8 cellular contexts compared by ENCODE assay signal in the genomic region with DNA sequence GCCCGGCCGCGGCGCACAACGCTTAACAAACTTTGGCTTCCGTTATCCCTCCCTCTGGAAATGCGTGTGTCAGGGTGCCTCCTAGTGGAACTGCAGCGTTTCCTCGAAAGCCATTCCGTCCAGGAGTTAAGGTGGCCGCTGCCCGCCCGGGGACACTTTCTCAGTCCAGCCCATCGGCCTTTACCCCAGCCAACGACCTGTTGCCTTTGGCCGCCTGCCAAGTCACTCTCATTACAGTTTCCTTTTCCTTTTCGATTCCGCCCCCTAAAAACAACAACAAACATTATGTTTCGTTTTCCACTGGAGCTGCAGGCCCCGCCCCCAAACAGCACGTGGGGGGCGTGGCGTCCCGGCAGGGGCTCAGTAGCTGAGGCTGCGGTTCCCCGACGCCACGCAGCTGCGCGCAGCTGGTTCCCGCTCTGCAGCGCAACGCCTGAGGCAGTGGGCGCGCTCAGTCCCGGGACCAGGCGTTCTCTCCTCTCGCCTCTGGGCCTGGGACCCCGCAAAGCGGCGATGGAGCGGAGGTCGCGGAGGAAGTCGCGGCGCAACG. TPM values are rescaled to one million over a fixed set of nuclear protein-coding genes. Genes with fewer than 3 reads are reported as not detected.
DNase-seq lines count a peak whose midpoint lies in the region; ATAC-seq, FAIRE-seq and TF ChIP-seq lines count a peak whose summit lies in the region.

TSS of gene HERC5 (plus strand) at position 363 of the 550 bp plus-strand sequence. CDS start at position 514, 151 bp downstream.

- H3K4me3 Mint-ChIP-seq in CD14-positive monocyte (peak within 1 kb of the TSS; percentile 100), mesothelial cell of epicardium (peak within 1 kb of the TSS; percentile 92)

- H3K4me1 Mint-ChIP-seq in CD14-positive monocyte (peaks cover 17% of the 10 kb centered on the region), mesothelial cell of epicardium (peaks cover 9% of the 10 kb centered on the region)

- H3K27me3 ChIP-seq in endothelial cell of umbilical vein (ENCODE audit: control insufficient read depth in 2 of 2, insufficient read depth in 2 of 2, low read length in 2 of 2), result peaks cover 8 to 28% of the 10 kb centered on the region in 2 experiments

- no peaks in the 10 kb centered on the region for H3K36me3 ChIP-seq in endothelial cell of umbilical vein (ENCODE audit: control insufficient read depth in 2 of 2, extremely low read depth in 1 of 2, insufficient read depth in 2 of 2, low read length in 2 of 2)

- dilution Hi-C loops in endothelial cell of umbilical vein (cut with MboI; ENCODE audit: extremely low pct_ligation_motif_present, low sequenced_read_pairs), result no loop called here

- peak within 1 kb of the TSS; percentile 29 for H3K4me2 ChIP-seq in endothelial cell of umbilical vein (ENCODE audit: insufficient read depth, low read length)

- peaks cover 0 to 6% (median 0%) of the 10 kb centered on the region in 7 donors for H3K9me3 Mint-ChIP-seq in CD14-positive monocyte
- H3K9me3 Mint-ChIP-seq in mesothelial cell of epicardium, result peaks cover 3% of the 10 kb centered on the region

- no peak within 1 kb of the TSS for H3K9ac ChIP-seq in endothelial cell of umbilical vein (replicated peaks; ENCODE audit: extremely low read depth, insufficient read depth, low read length)

- H4K20me1 ChIP-seq in endothelial cell of umbilical vein (replicated peaks; ENCODE audit: control insufficient read depth, extremely low read depth, insufficient read depth, low read length), result no peaks in the 10 kb centered on the region

- BruUV-seq in endothelial cell of umbilical vein (replicated peaks; lab: Mats Ljungman, UMichigan), result no TSS peak

- H3K36me3 Mint-ChIP-seq in CD14-positive monocyte (peaks cover 7 to 9% of the 10 kb centered on the region in 2 donors), mesothelial cell of epicardium (peaks cover 2% of the 10 kb centered on the region)

- POLR2A ChIA-PET in endothelial cell of umbilical vein (lab: Charles Lee), result no interaction called here

- intact Hi-C loops in CD14-positive monocyte (cut with micrococcal nuclease), result loop anchor here (5.0 to 10.0 kb wide), 4 partner anchors 80 to 175 kb away; partner anchors contain the start of genes HERC3 (in 2 of the 2), HERC6 (in 2 of the 2) and PPM1K (in 1 of the 2)
- intact Hi-C loops in endothelial cell of umbilical vein (cut with micrococcal nuclease), result loop anchor here (1.0 to 10.0 kb wide), 12 partner anchors 58 to 802 kb away; partner anchors contain the start of genes DMP1, HERC3, PPM1K and PYURF

- H3K9me1 ChIP-seq in endothelial cell of umbilical vein (replicated peaks; ENCODE audit: control insufficient read depth, extremely low read depth, insufficient read depth, low read length), result no peaks in the 10 kb centered on the region

- FAIRE-seq in GM19239 (lab: Jason Lieb, UNC) (peak; percentile 98), endothelial cell of umbilical vein (lab: Jason Lieb, UNC) (peak; percentile 99)

- H3K4me1 ChIP-seq in endothelial cell of umbilical vein (ENCODE audit: control insufficient read depth, extremely low read depth, insufficient read depth, low read length), result no peaks in the 10 kb centered on the region

- DNase-seq in CD14-positive monocyte (ENCODE audit: low spot score) (peak; percentile 86), GM19239 (ENCODE audit: insufficient read length, low spot score) (peak; percentile 87), endothelial cell of umbilical vein (ENCODE audit: low read depth, low spot score) (peak; percentile 97), mesothelial cell of epicardium (ENCODE audit: low spot score in 2 of 2, unreplicated experiment in 2 of 2) (peak; percentile 64 to 86)
- peak; percentile 40 for DNase-seq in NK-92 treated with Interleukin-12 subunit alpha and Interleukin-12 subunit beta, amount 100 ng/mL, for 24 hours (lab: John Stamatoyannopoulos, UW)
- DNase-seq in activated CD8-positive, alpha-beta memory T cell treated with anti-CD3 and anti-CD28 coated beads, Interleukin-2, amount 50 U/mL, for 1 hour (ENCODE audit: extremely low read depth), result peak; percentile 79
- peak; percentile 77 to 81 for DNase-seq in stimulated activated CD8-positive, alpha-beta memory T cell treated with anti-CD3 and anti-CD28 coated beads, Interleukin-15, amount 100 ng/mL, for 4 hours (ENCODE audit: low read depth in 2 of 2)

- CTCF ChIA-PET in endothelial cell of umbilical vein (lab: Charles Lee), result interaction anchor here (0.6 to 3.3 kb wide), 17 partner anchors 8 to 245 kb away, joined by 3 to 49 read pairs (median 4); partner anchors contain the start of genes HERC6, PPM1K and PYURF

- no peak for TF ChIP-seq POLR2A in endothelial cell of umbilical vein (IDR thresholded peaks at IDR 0.05; ENCODE audit: low read depth, low read length)

- H3K79me2 ChIP-seq in endothelial cell of umbilical vein (ENCODE audit: control insufficient read depth, insufficient read depth, low read length), result no peaks in the 10 kb centered on the region

- ATAC-seq in HG03442 (IDR thresholded peaks at IDR 0.05; ENCODE audit: unreplicated experiment), result peak; percentile 90

- peak; percentile 29 for TF ChIP-seq CTCF in CD14-positive monocyte (IDR thresholded peaks at IDR 0.05)
- peak; percentile 52 to 70 for TF ChIP-seq CTCF in endothelial cell of umbilical vein (IDR thresholded peaks at IDR 0.05; ENCODE audit: extremely low read depth in 1 of 2, insufficient read depth in 1 of 2, low read depth in 1 of 2, low read length in 2 of 2)
- no peak for TF ChIP-seq CTCF in mesothelial cell of epicardium (IDR thresholded peaks at IDR 0.05; ENCODE audit: unreplicated experiment)

- H2AFZ ChIP-seq in endothelial cell of umbilical vein (ENCODE audit: low read depth, low read length), result peak within 1 kb of the TSS; percentile 74

- H3K27ac ChIP-seq in endothelial cell of umbilical vein (ENCODE audit: insufficient read depth, low read depth, low read length), result no peak within 1 kb of the TSS

- H3K9me3 ChIP-seq in endothelial cell of umbilical vein (replicated peaks; ENCODE audit: control insufficient read depth, insufficient read depth, low read length), result no peaks in the 10 kb centered on the region

- H3K27me3 Mint-ChIP-seq in CD14-positive monocyte (ENCODE audit: low read depth in 3 of 3), result no peaks in the 10 kb centered on the region
- peaks cover 26% of the 10 kb centered on the region for H3K27me3 Mint-ChIP-seq in mesothelial cell of epicardium (ENCODE audit: low read depth)

- peak within 1 kb of the TSS in 2 of 3 experiments; percentile 18 to 43 for H3K4me3 ChIP-seq in endothelial cell of umbilical vein (replicated peaks in 1 of 3; ENCODE audit: insufficient read depth in 1 of 3, low read depth in 1 of 3, low read length in 3 of 3)

- H3K27ac Mint-ChIP-seq in CD14-positive monocyte, result peak within 1 kb of the TSS; percentile 94 to 99 (median 97)
- peak within 1 kb of the TSS; percentile 94 for H3K27ac Mint-ChIP-seq in mesothelial cell of epicardium

TF ChIP-seq in endothelial cell of umbilical vein, 7 proteins besides CTCF, POLR2A, EP300 and RAD21:
- TF ChIP-seq POLR2AphosphoS5 (IDR thresholded peaks at IDR 0.05; ENCODE audit: insufficient read depth, low read depth, low read length), result peak; percentile 84
- TF ChIP-seq GATA2 (IDR thresholded peaks at IDR 0.05; ENCODE audit: insufficient read depth, insufficient read length, low read depth, low read length), result no peak
- no peak for TF ChIP-seq MYC (IDR thresholded peaks at IDR 0.05; ENCODE audit: low read depth, low read length)
- TF ChIP-seq FOS (IDR thresholded peaks at IDR 0.05; ENCODE audit: borderline replicate concordance, insufficient read depth, low read length), result peak; percentile 29
- no peak for TF ChIP-seq EZH2 (IDR thresholded peaks at IDR 0.05; ENCODE audit: borderline replicate concordance, low read depth, low read length, severe bottlenecking)
- no peak for TF ChIP-seq JUN (IDR thresholded peaks at IDR 0.05; ENCODE audit: borderline replicate concordance, insufficient read depth, insufficient read length, low read depth)
- TF ChIP-seq MAX (IDR thresholded peaks at IDR 0.05; ENCODE audit: insufficient read depth, insufficient read length), result peak; percentile 89

RNA-seq across cellular contexts. Expression of gene HERC5, which starts in this region (rescaled TPM):
- polyA plus RNA-seq in CD14-positive monocyte (10 to 100 TPM in 1 of 2 donors, 1 to 10 TPM in 1; 8.1 to 10.4 TPM), endothelial cell of umbilical vein (0.19 and 0.25 TPM in 2 replicates)
- total RNA-seq in endothelial cell of umbilical vein (0.30 and 0.91 TPM in 2 replicates), mesothelial cell of epicardium (6.3 to 7.0 TPM (median 6.6 TPM) in 3 replicates)
- polyA plus RNA-seq in endothelial cell of umbilical vein (2011; cell fraction: cytosol; rRNA removed), result 0.21 and 0.25 TPM in 2 replicates
- 0.40 and 0.63 TPM in 2 replicates for polyA plus RNA-seq in endothelial cell of umbilical vein (2011; cell fraction: nucleus; rRNA removed)
- polyA plus RNA-seq in endothelial cell of umbilical vein (2012), result 0.15 and 0.43 TPM in 2 replicates
- polyA minus RNA-seq in endothelial cell of umbilical vein, result 0.07 and 0.32 TPM in 2 replicates
- 4.2 TPM for polyA minus RNA-seq in endothelial cell of umbilical vein (2011; cell fraction: cytosol; rRNA and poly(A)+ RNA removed)
- polyA minus RNA-seq in endothelial cell of umbilical vein (2011; cell fraction: nucleus; rRNA and poly(A)+ RNA removed), result 0.72 and 1.2 TPM in 2 replicates

Comparison
In these comparisons a context has a peak if more than half of its experiments do, and no peak if none do; other contexts are left out.
1. DNase-seq: peak in every context shown above with its lines; median percentile 97 in endothelial cell of umbilical vein; 87 in GM19239; 86 in CD14-positive monocyte; 79 in activated CD8-positive, alpha-beta memory T cell treated with anti-CD3 and anti-CD28 coated beads, Interleukin-2, amount 50 U/mL, for 1 hour; 79 in stimulated activated CD8-positive, alpha-beta memory T cell treated with anti-CD3 and anti-CD28 coated beads, Interleukin-15, amount 100 ng/mL, for 4 hours; 75 in mesothelial cell of epicardium; 40 in NK-92 treated with Interleukin-12 subunit alpha and Interleukin-12 subunit beta, amount 100 ng/mL, for 24 hours.